Comparison of ENCODE assay signal across 8 cellular contexts in genomic region chr1:42379794-42380616, GRCh38. TPM values are rescaled to one million over a fixed set of nuclear protein-coding genes. Genes with fewer than 3 reads are reported as not detected.
DNase-seq lines count a peak whose midpoint lies in the region; ATAC-seq and TF ChIP-seq lines count a peak whose summit lies in the region.

No MANE protein-coding gene starts in this region.

- DNase-seq in GM06990 (ENCODE audit: extremely low read depth, insufficient read length) (no peak), NCI-H2227 (lab: John Stamatoyannopoulos, UW; ENCODE audit: unreplicated experiment) (peak; percentile 82), iris pigment epithelial cell (ENCODE audit: low read depth) (peak; percentile 51), SHP77 treated with DMSO at 0.1 percent for 48 hours (lab: John Stamatoyannopoulos, UW) (no peak)
- DNase-seq in stimulated activated CD8-positive, alpha-beta memory T cell treated with anti-CD3 and anti-CD28 coated beads, Interleukin-12 subunit alpha, Interleukin-12 subunit beta, amount 100 ng/mL, for 4 hours (ENCODE audit: low read depth), result peak; percentile 0

- 0 out of 2 replicates have a peak overlapping the region, but pooled peaks have one; percentile 7 for H3K27ac ChIP-seq in 22Rv1

- H3K4me1 Mint-ChIP-seq in brain, result peaks cover 31% of the 10 kb centered on the region

- ATAC-seq in HG02623 (IDR thresholded peaks at IDR 0.05; ENCODE audit: unreplicated experiment), result peak; percentile 35

- H3K27me3 Mint-ChIP-seq in brain, result peaks cover 9% of the 10 kb centered on the region

- no peaks in the 10 kb centered on the region for H3K9me3 Mint-ChIP-seq in brain

- H3K4me3 ChIP-seq in GM06990 (replicated peaks; ENCODE audit: low read depth, low read length), result peak overlapping the region; percentile 55

- no peaks in the 10 kb centered on the region for H3K36me3 ChIP-seq in GM06990 (ENCODE audit: control insufficient read depth, insufficient read depth, low read length)

- TF ChIP-seq CTCF in 22Rv1 (IDR thresholded peaks at IDR 0.05), result no peak
- TF ChIP-seq CTCF in GM06990 (IDR thresholded peaks at IDR 0.05; ENCODE audit: insufficient read depth, low read length, poor library complexity, severe bottlenecking), result no peak
- no peak for TF ChIP-seq CTCF in brain (conservative IDR thresholded peaks at IDR 0.05)

- H3K36me3 Mint-ChIP-seq in brain, result no peaks in the 10 kb centered on the region

- H3K27me3 ChIP-seq in GM06990 (replicated peaks; ENCODE audit: control insufficient read depth, insufficient read depth, low read length), result no peaks in the 10 kb centered on the region; the same call in 1 of the 2 replicates

- H3K4me3 Mint-ChIP-seq in brain, result peak overlapping the region; percentile 81 to 92 (median 87)

- H3K27ac Mint-ChIP-seq in brain, result peak overlapping the region; percentile 60 to 86 (median 71)

RNA-seq across cellular contexts. Expression of gene RIMKLA, which starts 0.6 kb away (rescaled TPM):
- 29.9 TPM for polyA plus RNA-seq in brain (ENCODE audit: insufficient read depth, low read depth, low replicate concordance)

RNA-seq across cellular contexts. Expression of gene FOXJ3, which starts 45.0 kb away (rescaled TPM):
- 44.2 TPM for polyA plus RNA-seq in brain (ENCODE audit: insufficient read depth, low read depth, low replicate concordance)

Comparison
In these comparisons a context has a peak if more than half of its experiments do, and no peak if none do; other contexts are left out.
1. DNase-seq: peak in NCI-H2227 (single experiment), iris pigment epithelial cell (single experiment) and stimulated activated CD8-positive, alpha-beta memory T cell treated with anti-CD3 and anti-CD28 coated beads, Interleukin-12 subunit alpha, Interleukin-12 subunit beta, amount 100 ng/mL, for 4 hours (single experiment); none in GM06990 (single experiment) and SHP77 treated with DMSO at 0.1 percent for 48 hours (single experiment).